In the genomic region with DNA sequence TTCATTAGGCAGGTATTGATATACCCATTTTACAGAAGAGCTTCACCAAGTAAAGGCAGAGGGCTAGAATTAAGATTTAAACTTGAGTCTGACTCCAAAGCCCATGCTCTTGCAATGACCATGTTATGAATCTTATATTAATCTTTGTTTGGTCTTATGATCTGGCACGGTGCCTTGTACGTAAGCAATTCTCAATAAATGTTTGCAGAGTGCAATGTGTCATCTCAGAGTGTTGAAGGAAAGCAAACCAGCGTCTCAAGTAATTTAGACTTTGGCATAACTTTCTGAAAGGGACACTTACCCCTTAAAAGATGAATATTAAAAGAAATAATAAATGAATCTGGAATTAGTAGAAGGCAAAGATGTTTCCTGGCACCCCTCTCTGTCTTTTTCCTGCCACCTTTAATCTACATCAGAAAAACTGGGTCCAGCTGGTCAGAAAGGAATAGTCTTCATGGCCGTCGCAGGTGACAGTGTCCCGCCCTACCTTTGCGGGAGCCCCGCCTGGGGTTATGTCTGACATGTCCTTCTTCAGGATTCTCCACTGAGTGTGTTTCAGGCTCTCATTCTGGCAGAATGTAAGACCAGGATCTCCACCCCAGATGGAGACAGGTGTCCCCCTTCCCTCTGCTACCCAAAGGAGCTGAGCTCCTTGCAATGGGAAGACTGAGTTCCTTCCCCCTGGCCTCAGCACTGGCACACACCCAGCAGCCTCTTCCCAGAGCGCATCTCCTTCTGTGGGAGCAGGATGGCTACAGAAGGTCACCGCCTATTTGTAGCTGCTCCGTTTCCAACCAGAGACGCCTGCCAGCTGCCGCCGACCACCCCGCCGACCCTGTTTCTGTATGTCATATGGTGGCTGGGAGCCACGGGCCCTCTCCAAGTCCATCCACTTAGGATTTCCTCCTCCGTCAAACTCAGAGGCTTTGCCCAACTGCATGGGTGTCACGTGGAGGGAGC, we compare ENCODE assay signal across 15 cellular contexts.
A peak's percentile ranks its signal among the peaks of the same experiment; 100 is the strongest.
DNase-seq lines count a peak whose midpoint lies in the region; ATAC-seq and TF ChIP-seq lines count a peak whose summit lies in the region.
"Had no signal": no experiment of that assay in that cellular context is flagged by ENCODE, and none has a peak within 500 bp of the region (broad histone marks: within the 10 kb centered on the region; RNA-seq: fewer than 3 reads in every experiment).

No MANE protein-coding gene starts in this region.

- H3K4me3 Mint-ChIP-seq in osteocyte (ENCODE audit: unreplicated experiment): no peak overlapping the region
- H3K4me3 Mint-ChIP-seq in activated T-helper 1 cell treated with anti-CD3 and anti-CD28 coated beads, Interleukin-12 subunit alpha, Interleukin-12 subunit beta, Interleukin-2, Interleukin-4 antibody, amounts not matched to agents 30 ng/mL and 10 ng/mL and 1 ng/mL, durations not matched to agents 14 hours and 24 hours and 36 hours: no peak overlapping the region
- H3K4me3 Mint-ChIP-seq: effector memory CD8-positive, alpha-beta T cell had no signal

- H3K27me3 ChIP-seq in adipocyte (replicated peaks; ENCODE audit: control insufficient read depth, insufficient read depth, low read length) (no peaks in the 10 kb centered on the region), foreskin keratinocyte (peaks cover under 1% of the 10 kb centered on the region)
- H3K27me3 ChIP-seq: neutrophil, transverse colon had no signal

- intact Hi-C loops in activated T-helper 1 cell treated with anti-CD3 and anti-CD28 coated beads, Interleukin-12 subunit alpha, Interleukin-12 subunit beta, Interleukin-2, Interleukin-4 antibody, amounts not matched to agents 30 ng/mL and 10 ng/mL and 1 ng/mL, durations not matched to agents 14 hours and 24 hours and 36 hours (cut with micrococcal nuclease): no loop called here

- H3K27ac Mint-ChIP-seq in osteocyte (ENCODE audit: unreplicated experiment): peak overlapping the region; percentile 53
- no peak overlapping the region for H3K27ac Mint-ChIP-seq in activated T-helper 1 cell treated with anti-CD3 and anti-CD28 coated beads, Interleukin-12 subunit alpha, Interleukin-12 subunit beta, Interleukin-2, Interleukin-4 antibody, amounts not matched to agents 30 ng/mL and 10 ng/mL and 1 ng/mL, durations not matched to agents 14 hours and 24 hours and 36 hours
- H3K27ac Mint-ChIP-seq: effector memory CD8-positive, alpha-beta T cell had no signal

- H3K27me3 Mint-ChIP-seq in osteocyte (ENCODE audit: unreplicated experiment): no peaks in the 10 kb centered on the region
- no peaks in the 10 kb centered on the region for H3K27me3 Mint-ChIP-seq in activated T-helper 1 cell treated with anti-CD3 and anti-CD28 coated beads, Interleukin-12 subunit alpha, Interleukin-12 subunit beta, Interleukin-2, Interleukin-4 antibody, amounts not matched to agents 30 ng/mL and 10 ng/mL and 1 ng/mL, durations not matched to agents 14 hours and 24 hours and 36 hours (ENCODE audit: insufficient read depth)

- H3K36me3 Mint-ChIP-seq in osteocyte (ENCODE audit: unreplicated experiment): no peaks in the 10 kb centered on the region
- H3K36me3 Mint-ChIP-seq in activated T-helper 1 cell treated with anti-CD3 and anti-CD28 coated beads, Interleukin-12 subunit alpha, Interleukin-12 subunit beta, Interleukin-2, Interleukin-4 antibody, amounts not matched to agents 30 ng/mL and 10 ng/mL and 1 ng/mL, durations not matched to agents 14 hours and 24 hours and 36 hours (ENCODE audit: low read depth): no peaks in the 10 kb centered on the region

- peak overlapping the region; percentile 15 for H3K4me3 ChIP-seq in adipocyte (ENCODE audit: low read length)
- H3K4me3 ChIP-seq: lower lobe of right lung, transverse colon had no signal

- TF ChIP-seq CTCF in C4-2B (conservative IDR thresholded peaks at IDR 0.05) (no peak), foreskin keratinocyte (conservative IDR thresholded peaks at IDR 0.05) (no peak), osteocyte (IDR thresholded peaks at IDR 0.05) (no peak)

- peaks cover 4% of the 10 kb centered on the region for H3K9me3 Mint-ChIP-seq in osteocyte (ENCODE audit: unreplicated experiment)
- no peaks in the 10 kb centered on the region for H3K9me3 Mint-ChIP-seq in activated T-helper 1 cell treated with anti-CD3 and anti-CD28 coated beads, Interleukin-12 subunit alpha, Interleukin-12 subunit beta, Interleukin-2, Interleukin-4 antibody, amounts not matched to agents 30 ng/mL and 10 ng/mL and 1 ng/mL, durations not matched to agents 14 hours and 24 hours and 36 hours

- H3K9me3 ChIP-seq in adipocyte (ENCODE audit: control insufficient read depth, low read length): no peaks in the 10 kb centered on the region
- H3K9me3 ChIP-seq: lower lobe of right lung, neutrophil, transverse colon had no signal

- no peak for ATAC-seq in foreskin keratinocyte
- ATAC-seq: effector memory CD8-positive, alpha-beta T cell had no signal

- H3K27ac ChIP-seq in C4-2B (peak overlapping the region; percentile 10), foreskin keratinocyte (no peak overlapping the region)
- H3K27ac ChIP-seq: lower lobe of right lung, neutrophil had no signal

- H3K36me3 ChIP-seq in adipocyte (ENCODE audit: control insufficient read depth, insufficient read depth, low read length, severe bottlenecking): no peaks in the 10 kb centered on the region
- H3K36me3 ChIP-seq: lower lobe of right lung, neutrophil, transverse colon had no signal

- H3K4me1 ChIP-seq in adipocyte (ENCODE audit: control insufficient read depth, insufficient read depth, low read length) (peaks cover 24% of the 10 kb centered on the region), foreskin keratinocyte (no peaks in the 10 kb centered on the region)

- DNase-seq in adipocyte (ENCODE audit: low read depth): no peak
- peak; percentile 23 to 69 for DNase-seq in foreskin keratinocyte
- DNase-seq in osteocyte (ENCODE audit: extremely low spot score, unreplicated experiment): no peak
- no peak for DNase-seq in iPS-NIHi7 (ENCODE audit: extremely low spot score)
- no peak for DNase-seq in activated T-helper 1 cell treated with anti-CD3 and anti-CD28 coated beads, Interleukin-12 subunit alpha, Interleukin-12 subunit beta, Interleukin-2, Interleukin-4 antibody, amounts not matched to agents 30 ng/mL and 10 ng/mL and 1 ng/mL, durations not matched to agents 14 hours and 24 hours and 36 hours (ENCODE audit: low spot score)
- DNase-seq in HuH-7 (ENCODE audit: low spot score): no peak
- no peak for DNase-seq in stimulated activated CD4-positive, alpha-beta T cell treated with anti-CD3 and anti-CD28 coated beads, Interleukin-4, amount 100 ng/mL, for 4 hours
- DNase-seq: activated CD4-positive, alpha-beta T cell treated with anti-CD3 and anti-CD28 coated beads for 48 hours; effector memory CD8-positive, alpha-beta T cell; lower lobe of right lung; NCI-H1436; NCI-H446 treated with DMSO at 0.1 percent for 48 hours; transverse colon had no signal

- H3K4me1 Mint-ChIP-seq in osteocyte (ENCODE audit: unreplicated experiment): peaks cover 32% of the 10 kb centered on the region
- no peaks in the 10 kb centered on the region for H3K4me1 Mint-ChIP-seq in activated T-helper 1 cell treated with anti-CD3 and anti-CD28 coated beads, Interleukin-12 subunit alpha, Interleukin-12 subunit beta, Interleukin-2, Interleukin-4 antibody, amounts not matched to agents 30 ng/mL and 10 ng/mL and 1 ng/mL, durations not matched to agents 14 hours and 24 hours and 36 hours (ENCODE audit: low read depth)

- H3K9ac ChIP-seq in adipocyte (ENCODE audit: low read length): no peak overlapping the region

Comparison
In these comparisons a context has a peak if more than half of its experiments do, and no peak if none do; other contexts are left out.
1. DNase-seq: peak in foreskin keratinocyte (2 of 2); none in adipocyte (single experiment), osteocyte (single experiment), iPS-NIHi7 (single experiment), activated T-helper 1 cell treated with anti-CD3 and anti-CD28 coated beads, Interleukin-12 subunit alpha, Interleukin-12 subunit beta, Interleukin-2, Interleukin-4 antibody, amounts not matched to agents 30 ng/mL and 10 ng/mL and 1 ng/mL, durations not matched to agents 14 hours and 24 hours and 36 hours (single experiment), HuH-7 (single experiment) and stimulated activated CD4-positive, alpha-beta T cell treated with anti-CD3 and anti-CD28 coated beads, Interleukin-4, amount 100 ng/mL, for 4 hours (0 of 2).